Comparison of ENCODE assay signal across 1 cellular context in the genomic region with DNA sequence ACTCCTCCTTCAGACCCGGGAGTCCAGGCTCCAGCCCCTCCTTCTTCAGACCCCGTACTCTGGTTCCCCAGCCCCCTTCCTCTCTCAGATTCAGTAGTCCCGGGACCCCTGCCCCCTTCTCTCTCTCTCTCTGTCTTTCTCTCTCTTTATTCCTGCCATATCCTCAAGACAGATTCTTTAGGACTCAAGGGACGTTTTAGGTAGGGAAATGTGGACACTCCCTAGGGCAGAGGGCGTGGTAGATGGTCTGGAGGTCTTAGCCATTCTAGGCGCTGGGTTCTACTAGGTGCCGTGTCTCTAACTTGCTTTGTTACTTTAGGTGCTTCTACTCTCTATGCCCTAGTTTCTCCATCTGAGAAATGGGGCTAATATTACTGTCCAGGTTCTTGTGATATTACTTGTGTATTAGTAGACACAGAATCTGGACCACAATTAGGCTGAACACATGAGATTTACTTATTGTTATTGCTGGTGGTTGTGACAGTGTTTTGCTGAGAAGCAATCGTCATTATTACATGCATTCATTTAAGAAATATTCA.
TF ChIP-seq lines count a peak whose summit lies in the region.

No MANE protein-coding gene starts in this region.

TF ChIP-seq in K562, 482 proteins besides CTCF, POLR2A, EP300 and RAD21 (continued from another document and continues in another):
- TF ChIP-seq, protein P1, sequence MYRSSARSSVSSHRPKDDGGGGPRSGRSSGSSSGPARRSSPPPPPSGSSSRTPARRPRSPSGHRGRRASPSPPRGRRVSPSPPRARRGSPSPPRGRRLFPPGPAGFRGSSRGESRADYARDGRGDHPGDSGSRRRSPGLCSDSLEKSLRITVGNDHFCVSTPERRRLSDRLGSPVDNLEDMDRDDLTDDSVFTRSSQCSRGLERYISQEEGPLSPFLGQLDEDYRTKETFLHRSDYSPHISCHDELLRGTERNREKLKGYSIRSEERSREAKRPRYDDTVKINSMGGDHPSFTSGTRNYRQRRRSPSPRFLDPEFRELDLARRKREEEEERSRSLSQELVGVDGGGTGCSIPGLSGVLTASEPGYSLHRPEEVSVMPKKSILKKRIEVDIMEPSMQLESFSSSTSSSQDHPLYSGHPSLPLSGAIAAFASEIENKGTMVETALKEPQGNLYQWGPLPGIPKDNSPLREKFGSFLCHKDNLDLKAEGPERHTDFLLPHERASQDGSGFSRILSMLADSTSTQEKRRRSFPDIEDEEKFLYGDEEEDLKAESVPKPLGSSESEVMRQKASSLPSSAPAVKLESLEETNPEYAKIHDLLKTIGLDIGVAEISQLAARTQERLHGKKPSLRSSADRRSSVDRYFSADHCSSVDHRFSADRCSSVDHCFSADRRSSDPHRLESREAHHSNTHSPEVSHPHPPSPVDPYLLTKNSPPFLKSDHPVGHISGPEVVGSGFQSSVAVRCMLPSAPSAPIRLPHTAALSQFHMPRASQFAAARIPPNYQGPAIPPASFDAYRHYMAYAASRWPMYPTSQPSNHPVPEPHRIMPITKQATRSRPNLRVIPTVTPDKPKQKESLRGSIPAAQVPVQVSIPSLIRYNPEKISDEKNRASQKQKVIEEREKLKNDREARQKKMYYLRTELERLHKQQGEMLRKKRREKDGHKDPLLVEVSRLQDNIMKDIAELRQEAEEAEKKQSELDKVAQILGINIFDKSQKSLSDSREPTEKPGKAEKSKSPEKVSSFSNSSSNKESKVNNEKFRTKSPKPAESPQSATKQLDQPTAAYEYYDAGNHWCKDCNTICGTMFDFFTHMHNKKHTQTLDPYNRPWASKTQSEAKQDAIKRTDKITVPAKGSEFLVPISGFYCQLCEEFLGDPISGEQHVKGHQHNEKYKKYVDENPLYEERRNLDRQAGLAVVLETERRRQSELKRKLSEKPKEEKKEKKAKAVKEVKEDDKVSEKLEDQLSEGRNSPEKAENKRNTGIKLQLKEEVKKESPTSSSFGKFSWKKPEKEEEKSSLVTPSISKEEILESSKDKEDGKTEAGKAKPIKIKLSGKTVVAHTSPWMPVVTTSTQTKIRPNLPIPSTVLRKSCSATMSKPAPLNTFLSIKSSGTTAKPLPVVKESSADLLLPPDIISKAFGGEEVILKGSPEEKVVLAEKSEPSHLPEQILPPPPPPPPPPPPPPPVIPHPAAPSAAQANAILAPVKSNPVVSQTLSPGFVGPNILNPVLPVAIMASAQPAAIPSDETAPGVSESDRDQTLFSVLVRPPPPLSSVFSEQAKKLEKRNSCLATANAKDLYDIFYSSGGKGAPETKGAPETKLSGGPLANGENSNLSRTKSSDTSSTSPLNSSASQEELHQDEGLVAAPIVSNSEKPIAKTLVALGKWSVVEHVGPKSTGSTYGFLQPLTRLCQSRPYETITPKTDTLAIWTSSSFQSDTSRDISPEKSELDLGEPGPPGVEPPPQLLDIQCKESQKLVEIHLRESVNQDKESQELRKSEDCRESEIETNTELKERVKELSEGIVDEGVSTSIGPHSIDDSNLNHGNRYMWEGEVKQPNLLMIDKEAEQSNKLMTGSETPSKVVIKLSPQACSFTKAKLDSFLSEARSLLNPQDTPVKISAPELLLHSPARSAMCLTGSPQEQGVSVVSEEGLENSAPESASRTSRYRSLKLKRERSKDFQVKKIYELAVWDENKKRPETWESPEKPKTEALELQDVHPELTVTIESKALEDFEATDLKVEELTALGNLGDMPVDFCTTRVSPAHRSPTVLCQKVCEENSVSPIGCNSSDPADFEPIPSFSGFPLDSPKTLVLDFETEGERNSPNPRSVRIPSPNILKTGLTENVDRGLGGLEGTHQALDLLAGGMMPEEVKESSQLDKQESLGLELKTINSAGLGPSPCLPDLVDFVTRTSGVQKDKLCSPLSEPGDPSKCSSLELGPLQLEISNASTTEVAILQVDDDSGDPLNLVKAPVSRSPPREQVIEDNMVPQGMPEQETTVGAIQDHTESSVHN (IDR thresholded peaks at IDR 0.05; ENCODE audit: borderline replicate concordance in 1 of 2, low read depth in 1 of 2) = no peak
- TF ChIP-seq MTF1 (CRISPR knock-in tag; IDR thresholded peaks at IDR 0.05; ENCODE audit: borderline replicate concordance) (no peak), PYGO2 (tag; IDR thresholded peaks at IDR 0.05) (no peak), CHD1 (IDR thresholded peaks at IDR 0.05; ENCODE audit: low read length) (no peak), MEF2A (IDR thresholded peaks at IDR 0.05; ENCODE audit: control insufficient read depth, low read depth, low read length) (no peak), HDAC6 (IDR thresholded peaks at IDR 0.05; ENCODE audit: low read depth, low read length) (no peak), ZBTB7A (IDR thresholded peaks at IDR 0.05; ENCODE audit: borderline replicate concordance, control insufficient read depth, low read depth, low read length) (peak; percentile 12; the same call in 1 of the 2 replicates), MTA3 (IDR thresholded peaks at IDR 0.05; ENCODE audit: borderline replicate concordance) (0 out of 2 replicates have a peak, but pooled peaks have one; percentile 18), TSC22D4 (tag; IDR thresholded peaks at IDR 0.05) (no peak), CBFA2T2 (conservative IDR thresholded peaks at IDR 0.05) (no peak), SIN3B (IDR thresholded peaks at IDR 0.05; ENCODE audit: low read depth) (peak; percentile 18; the same call in 1 of the 2 replicates), CCAR2 (IDR thresholded peaks at IDR 0.05; ENCODE audit: low read depth, low read length) (no peak), ASH1L (IDR thresholded peaks at IDR 0.05; ENCODE audit: borderline replicate concordance, low read depth, partially characterized antibody) (no peak), CCNT2 (IDR thresholded peaks at IDR 0.05; ENCODE audit: borderline replicate concordance, extremely low read depth, insufficient read length, low read depth, low read length) (no peak), MAFF (IDR thresholded peaks at IDR 0.05; ENCODE audit: low read length) (no peak), PTRF (tag; IDR thresholded peaks at IDR 0.05) (no peak), NBN (IDR thresholded peaks at IDR 0.05; ENCODE audit: low read depth) (no peak), ZNF445 (CRISPR knock-in tag; IDR thresholded peaks at IDR 0.05; ENCODE audit: low read depth) (no peak), ELF4 (CRISPR knock-in tag; IDR thresholded peaks at IDR 0.05) (no peak), NEUROD1 (IDR thresholded peaks at IDR 0.05; ENCODE audit: borderline replicate concordance, low read depth, low read length, partially characterized antibody) (no peak), NONO (IDR thresholded peaks at IDR 0.05; ENCODE audit: low read depth in 2 of 2, low read length in 1 of 2) (0 out of 4 replicates have a peak, but pooled peaks of 1 of the 2 experiments have one; percentile 11), MXI1 (IDR thresholded peaks at IDR 0.05; ENCODE audit: low read depth, low read length) (no peak), TAL1 (IDR thresholded peaks at IDR 0.05) (no peak), TCF7 (IDR thresholded peaks at IDR 0.05; ENCODE audit: borderline replicate concordance) (no peak)
- TF ChIP-seq, protein P2, sequence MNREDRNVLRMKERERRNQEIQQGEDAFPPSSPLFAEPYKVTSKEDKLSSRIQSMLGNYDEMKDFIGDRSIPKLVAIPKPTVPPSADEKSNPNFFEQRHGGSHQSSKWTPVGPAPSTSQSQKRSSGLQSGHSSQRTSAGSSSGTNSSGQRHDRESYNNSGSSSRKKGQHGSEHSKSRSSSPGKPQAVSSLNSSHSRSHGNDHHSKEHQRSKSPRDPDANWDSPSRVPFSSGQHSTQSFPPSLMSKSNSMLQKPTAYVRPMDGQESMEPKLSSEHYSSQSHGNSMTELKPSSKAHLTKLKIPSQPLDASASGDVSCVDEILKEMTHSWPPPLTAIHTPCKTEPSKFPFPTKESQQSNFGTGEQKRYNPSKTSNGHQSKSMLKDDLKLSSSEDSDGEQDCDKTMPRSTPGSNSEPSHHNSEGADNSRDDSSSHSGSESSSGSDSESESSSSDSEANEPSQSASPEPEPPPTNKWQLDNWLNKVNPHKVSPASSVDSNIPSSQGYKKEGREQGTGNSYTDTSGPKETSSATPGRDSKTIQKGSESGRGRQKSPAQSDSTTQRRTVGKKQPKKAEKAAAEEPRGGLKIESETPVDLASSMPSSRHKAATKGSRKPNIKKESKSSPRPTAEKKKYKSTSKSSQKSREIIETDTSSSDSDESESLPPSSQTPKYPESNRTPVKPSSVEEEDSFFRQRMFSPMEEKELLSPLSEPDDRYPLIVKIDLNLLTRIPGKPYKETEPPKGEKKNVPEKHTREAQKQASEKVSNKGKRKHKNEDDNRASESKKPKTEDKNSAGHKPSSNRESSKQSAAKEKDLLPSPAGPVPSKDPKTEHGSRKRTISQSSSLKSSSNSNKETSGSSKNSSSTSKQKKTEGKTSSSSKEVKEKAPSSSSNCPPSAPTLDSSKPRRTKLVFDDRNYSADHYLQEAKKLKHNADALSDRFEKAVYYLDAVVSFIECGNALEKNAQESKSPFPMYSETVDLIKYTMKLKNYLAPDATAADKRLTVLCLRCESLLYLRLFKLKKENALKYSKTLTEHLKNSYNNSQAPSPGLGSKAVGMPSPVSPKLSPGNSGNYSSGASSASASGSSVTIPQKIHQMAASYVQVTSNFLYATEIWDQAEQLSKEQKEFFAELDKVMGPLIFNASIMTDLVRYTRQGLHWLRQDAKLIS (CRISPR knock-in tag; IDR thresholded peaks at IDR 0.05) = no peak
- TF ChIP-seq, protein P3, sequence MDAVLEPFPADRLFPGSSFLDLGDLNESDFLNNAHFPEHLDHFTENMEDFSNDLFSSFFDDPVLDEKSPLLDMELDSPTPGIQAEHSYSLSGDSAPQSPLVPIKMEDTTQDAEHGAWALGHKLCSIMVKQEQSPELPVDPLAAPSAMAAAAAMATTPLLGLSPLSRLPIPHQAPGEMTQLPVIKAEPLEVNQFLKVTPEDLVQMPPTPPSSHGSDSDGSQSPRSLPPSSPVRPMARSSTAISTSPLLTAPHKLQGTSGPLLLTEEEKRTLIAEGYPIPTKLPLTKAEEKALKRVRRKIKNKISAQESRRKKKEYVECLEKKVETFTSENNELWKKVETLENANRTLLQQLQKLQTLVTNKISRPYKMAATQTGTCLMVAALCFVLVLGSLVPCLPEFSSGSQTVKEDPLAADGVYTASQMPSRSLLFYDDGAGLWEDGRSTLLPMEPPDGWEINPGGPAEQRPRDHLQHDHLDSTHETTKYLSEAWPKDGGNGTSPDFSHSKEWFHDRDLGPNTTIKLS (IDR thresholded peaks at IDR 0.05; ENCODE audit: borderline replicate concordance, low read depth) = no peak; the same call in 1 of the 2 replicates
- TF ChIP-seq, protein P4, sequence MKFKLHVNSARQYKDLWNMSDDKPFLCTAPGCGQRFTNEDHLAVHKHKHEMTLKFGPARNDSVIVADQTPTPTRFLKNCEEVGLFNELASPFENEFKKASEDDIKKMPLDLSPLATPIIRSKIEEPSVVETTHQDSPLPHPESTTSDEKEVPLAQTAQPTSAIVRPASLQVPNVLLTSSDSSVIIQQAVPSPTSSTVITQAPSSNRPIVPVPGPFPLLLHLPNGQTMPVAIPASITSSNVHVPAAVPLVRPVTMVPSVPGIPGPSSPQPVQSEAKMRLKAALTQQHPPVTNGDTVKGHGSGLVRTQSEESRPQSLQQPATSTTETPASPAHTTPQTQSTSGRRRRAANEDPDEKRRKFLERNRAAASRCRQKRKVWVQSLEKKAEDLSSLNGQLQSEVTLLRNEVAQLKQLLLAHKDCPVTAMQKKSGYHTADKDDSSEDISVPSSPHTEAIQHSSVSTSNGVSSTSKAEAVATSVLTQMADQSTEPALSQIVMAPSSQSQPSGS (CRISPR knock-in tag; IDR thresholded peaks at IDR 0.05) = no peak
- TF ChIP-seq, protein P5, sequence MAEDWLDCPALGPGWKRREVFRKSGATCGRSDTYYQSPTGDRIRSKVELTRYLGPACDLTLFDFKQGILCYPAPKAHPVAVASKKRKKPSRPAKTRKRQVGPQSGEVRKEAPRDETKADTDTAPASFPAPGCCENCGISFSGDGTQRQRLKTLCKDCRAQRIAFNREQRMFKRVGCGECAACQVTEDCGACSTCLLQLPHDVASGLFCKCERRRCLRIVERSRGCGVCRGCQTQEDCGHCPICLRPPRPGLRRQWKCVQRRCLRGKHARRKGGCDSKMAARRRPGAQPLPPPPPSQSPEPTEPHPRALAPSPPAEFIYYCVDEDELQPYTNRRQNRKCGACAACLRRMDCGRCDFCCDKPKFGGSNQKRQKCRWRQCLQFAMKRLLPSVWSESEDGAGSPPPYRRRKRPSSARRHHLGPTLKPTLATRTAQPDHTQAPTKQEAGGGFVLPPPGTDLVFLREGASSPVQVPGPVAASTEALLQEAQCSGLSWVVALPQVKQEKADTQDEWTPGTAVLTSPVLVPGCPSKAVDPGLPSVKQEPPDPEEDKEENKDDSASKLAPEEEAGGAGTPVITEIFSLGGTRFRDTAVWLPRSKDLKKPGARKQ (CRISPR knock-in tag; IDR thresholded peaks at IDR 0.05) = no peak
- TF ChIP-seq, protein P6, sequence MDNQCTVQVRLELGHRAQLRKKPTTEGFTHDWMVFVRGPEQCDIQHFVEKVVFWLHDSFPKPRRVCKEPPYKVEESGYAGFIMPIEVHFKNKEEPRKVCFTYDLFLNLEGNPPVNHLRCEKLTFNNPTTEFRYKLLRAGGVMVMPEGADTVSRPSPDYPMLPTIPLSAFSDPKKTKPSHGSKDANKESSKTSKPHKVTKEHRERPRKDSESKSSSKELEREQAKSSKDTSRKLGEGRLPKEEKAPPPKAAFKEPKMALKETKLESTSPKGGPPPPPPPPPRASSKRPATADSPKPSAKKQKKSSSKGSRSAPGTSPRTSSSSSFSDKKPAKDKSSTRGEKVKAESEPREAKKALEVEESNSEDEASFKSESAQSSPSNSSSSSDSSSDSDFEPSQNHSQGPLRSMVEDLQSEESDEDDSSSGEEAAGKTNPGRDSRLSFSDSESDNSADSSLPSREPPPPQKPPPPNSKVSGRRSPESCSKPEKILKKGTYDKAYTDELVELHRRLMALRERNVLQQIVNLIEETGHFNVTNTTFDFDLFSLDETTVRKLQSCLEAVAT (IDR thresholded peaks at IDR 0.05) = no peak
